Comparison of ENCODE assay signal across 21 cellular contexts in genomic region chr2:47346669-47347068, GRCh38. TPM values are rescaled to one million over a fixed set of nuclear protein-coding genes. Genes with fewer than 3 reads are reported as not detected.
A peak's percentile ranks its signal among the peaks of the same experiment; 100 is the strongest.
DNase-seq lines count a peak whose midpoint lies in the region; ATAC-seq, FAIRE-seq and TF ChIP-seq lines count a peak whose summit lies in the region.
"Had no signal": no experiment of that assay in that cellular context is flagged by ENCODE, and none has a peak within 500 bp of the region (broad histone marks: within the 10 kb centered on the region; RNA-seq: fewer than 3 reads in every experiment).

No MANE protein-coding gene starts in this region.

- H3K36me3 Mint-ChIP-seq in GM23338 (ENCODE audit: low read depth) = peaks cover 14% of the 10 kb centered on the region
- no peaks in the 10 kb centered on the region for H3K36me3 Mint-ChIP-seq in neural crest cell (ENCODE audit: low read depth)

- H3F3A ChIP-seq in GM23338 (replicated peaks; ENCODE audit: low read depth) = peaks cover 5% of the 10 kb centered on the region; the same call in 1 of the 2 replicates

- no peak for TF ChIP-seq EP300 in A549 (IDR thresholded peaks at IDR 0.05)

- DNase-seq in A549 (ENCODE audit: low read depth in 1 of 2, low spot score in 1 of 2) (no peak), GM23338 (ENCODE audit: low spot score) (no peak), colonic mucosa (no peak), neural crest cell (ENCODE audit: low read depth, low spot score) (no peak), Karpas-422 (no peak), SK-N-DZ (ENCODE audit: low spot score) (no peak)
- DNase-seq in stimulated activated CD4-positive, alpha-beta T cell treated with anti-CD3 and anti-CD28 coated beads, Interleukin-1b, Interleukin-23, amount 100 ng/mL, for 48 hours = no peak
- DNase-seq: activated CD4-positive, alpha-beta T cell treated with anti-CD3 and anti-CD28 coated beads, Interleukin-2, amount 50 U/mL, for 4 hours; activated naive CD4-positive, alpha-beta T cell; activated T-cell treated with anti-CD3 and anti-CD28 coated beads for 4 hours; anterior cingulate cortex; hippocampal formation; kidney; mesenchymal stem cell; NCI-H1436; right cardiac atrium; RPMI8226; stimulated activated naive CD4-positive, alpha-beta T cell; T-helper 1 cell had no signal

- H3K9me3 Mint-ChIP-seq in GM23338 (no peaks in the 10 kb centered on the region), neural crest cell (no peaks in the 10 kb centered on the region)

- POLR2A ChIA-PET in A549 (lab: Yijun Ruan, JAX) = no interaction called here

- H4K20me1 ChIP-seq in GM23338 (replicated peaks; ENCODE audit: insufficient read depth) = no peaks in the 10 kb centered on the region
- H4K20me1 ChIP-seq in Karpas-422 (ENCODE audit: insufficient read depth, low read depth, low read length) = no peaks in the 10 kb centered on the region

- no peaks in the 10 kb centered on the region for H3K36me3 ChIP-seq in GM23338 (ENCODE audit: insufficient read depth)
- no peaks in the 10 kb centered on the region for H3K36me3 ChIP-seq in colonic mucosa
- no peaks in the 10 kb centered on the region for H3K36me3 ChIP-seq in Karpas-422 (ENCODE audit: insufficient read depth, low read length)
- H3K36me3 ChIP-seq: neutrophil had no signal

- peak overlapping the region; percentile 56 for H2AFZ ChIP-seq in GM23338
- no peak overlapping the region for H2AFZ ChIP-seq in Karpas-422 (ENCODE audit: low read length)

- no peak for TF ChIP-seq CTCF in A549 (IDR thresholded peaks at IDR 0.05)
- no peak for TF ChIP-seq CTCF in GM23338 (conservative IDR thresholded peaks at IDR 0.05; ENCODE audit: low read depth in 2 of 2)
- no peak for TF ChIP-seq CTCF in colonic mucosa (IDR thresholded peaks at IDR 0.05)
- TF ChIP-seq CTCF in neural crest cell (conservative IDR thresholded peaks at IDR 0.05) = no peak

- FAIRE-seq in A549 (lab: Jason Lieb, UNC) = no peak
- FAIRE-seq: endometrium, kidney had no signal

- no peak for TF ChIP-seq RAD21 in A549 (conservative IDR thresholded peaks at IDR 0.05 in 1 of 2, IDR thresholded peaks at IDR 0.05 in 1 of 2)

- H3K79me2 ChIP-seq in GM23338 (replicated peaks; ENCODE audit: insufficient read depth) (peaks cover 13% of the 10 kb centered on the region), Karpas-422 (ENCODE audit: low read length) (no peaks in the 10 kb centered on the region)

- H3K4me1 ChIP-seq in A549 (peaks cover 39% of the 10 kb centered on the region), GM23338 (ENCODE audit: insufficient read depth) (peaks cover 27% of the 10 kb centered on the region), colonic mucosa (peaks cover 4% of the 10 kb centered on the region), Karpas-422 (ENCODE audit: low read length) (peaks cover 9% of the 10 kb centered on the region)

- intact Hi-C loops in colonic mucosa (cut with DNase I) = no loop called here

- H3K4me2 ChIP-seq in A549 (peak overlapping the region; percentile 84), GM23338 (peak overlapping the region; percentile 37), Karpas-422 (ENCODE audit: low read depth, low read length, poor library complexity, severe bottlenecking) (no peak overlapping the region)

- 79% methylated on average over 6 of the region's 6 CpGs for WGBS in A549 (ENCODE audit: missing lambda C conversion rate)

- H3K4me1 Mint-ChIP-seq in GM23338 = peaks cover 30% of the 10 kb centered on the region
- H3K4me1 Mint-ChIP-seq in neural crest cell = peaks cover 42% of the 10 kb centered on the region

- peak overlapping the region in 1 of 2 donors; percentile 81 for H3K9ac ChIP-seq in colonic mucosa (ENCODE audit: low read depth in 2 of 2, low read length in 2 of 2)
- H3K9ac ChIP-seq in Karpas-422 (ENCODE audit: low read length) = no peak overlapping the region

- no peak for TF ChIP-seq POLR2A in A549 (IDR thresholded peaks at IDR 0.05; ENCODE audit: low read length)

- CTCF ChIA-PET in A549 (lab: Yijun Ruan, JAX) = interaction anchor here (0.5 to 7.2 kb wide), 5 partner anchors 12 to 720 kb away, joined by 3 to 84 read pairs (median 8); no protein-coding TSS in a partner anchor

- H3K9me2 ChIP-seq in GM23338 (ENCODE audit: insufficient read depth) = no peaks in the 10 kb centered on the region
- H3K9me2 ChIP-seq in Karpas-422 (replicated peaks; ENCODE audit: insufficient read depth, low read length) = no peaks in the 10 kb centered on the region

- H3K27ac Mint-ChIP-seq in GM23338 = peak overlapping the region; percentile 88
- H3K27ac Mint-ChIP-seq in neural crest cell (ENCODE audit: unreplicated experiment) = peak overlapping the region; percentile 80

- ATAC-seq in A549 (no peak), GM23338 (no peak)
- ATAC-seq: right cardiac atrium had no signal

- H3K9me3 ChIP-seq in A549 (no peaks in the 10 kb centered on the region), colonic mucosa (no peaks in the 10 kb centered on the region), Karpas-422 (ENCODE audit: low read length) (no peaks in the 10 kb centered on the region)
- H3K9me3 ChIP-seq: neutrophil had no signal

- no peaks in the 10 kb centered on the region for H3K27me3 ChIP-seq in GM23338 (ENCODE audit: insufficient read depth)
- H3K27me3 ChIP-seq in colonic mucosa = no peaks in the 10 kb centered on the region
- H3K27me3 ChIP-seq in Karpas-422 (ENCODE audit: low read length) = no peaks in the 10 kb centered on the region

- peaks cover 15% of the 10 kb centered on the region for H3K27me3 Mint-ChIP-seq in GM23338 (ENCODE audit: insufficient read depth, low read depth, poor library complexity)
- no peaks in the 10 kb centered on the region for H3K27me3 Mint-ChIP-seq in neural crest cell (ENCODE audit: low read depth)

- H3K4me3 ChIP-seq in A549 (no peak overlapping the region), GM23338 (no peak overlapping the region; the same call in 1 of the 2 replicates), colonic mucosa (no peak overlapping the region), Karpas-422 (ENCODE audit: low read length) (no peak overlapping the region)

- peak overlapping the region; percentile 49; the same call in 2 of the 3 replicates for H3K4me3 Mint-ChIP-seq in GM23338
- H3K4me3 Mint-ChIP-seq in neural crest cell = peak overlapping the region; percentile 92

- H3K27ac ChIP-seq in A549 (peak overlapping the region; percentile 82 to 93; a peak in 5 of 6 replicates), GM23338 (ENCODE audit: low read depth) (peak overlapping the region; percentile 100), colonic mucosa (peak overlapping the region; percentile 91), Karpas-422 (ENCODE audit: low read length) (no peak overlapping the region)
- H3K27ac ChIP-seq: neutrophil had no signal

TF ChIP-seq in A549, 52 proteins besides CTCF, POLR2A, EP300 and RAD21:
- TF ChIP-seq USF2 (IDR thresholded peaks at IDR 0.05) = no peak

TF ChIP-seq in GM23338, 12 proteins besides CTCF, POLR2A, EP300 and RAD21 (continues in another document):
- TF ChIP-seq POLR2AphosphoS5 (IDR thresholded peaks at IDR 0.05; ENCODE audit: low read depth) (no peak), ZNF331 (CRISPR knock-in tag; IDR thresholded peaks at IDR 0.05; ENCODE audit: low read depth) (no peak), ETS1 (IDR thresholded peaks at IDR 0.05) (no peak)

RNA-seq across cellular contexts. Expression of gene EPCAM, which starts 22.4 kb away (rescaled TPM):
- polyA plus RNA-seq in A549 (2011; rRNA removed) (10.6 and 15.6 TPM in 2 replicates), A549 (2017; fragmentation: RNase III; extraction: RNeasy Plus Mini Kit Qiagen cat#74134 plus additional on column Dnase treatment) (4.1 to 5.4 TPM (median 4.8 TPM) in 3 replicates), GM23338 (2016; fragmentation: Nextera tagmentation; extraction: Ambion mirVana) (387 and 411 TPM in 2 replicates)
- polyA plus RNA-seq in A549 (2012; cell fraction: cytosol; rRNA removed) = 1.9 and 2.0 TPM in 2 replicates
- 1.4 and 1.5 TPM in 2 replicates for polyA plus RNA-seq in A549 (2012; cell fraction: nucleus; rRNA removed)
- polyA minus RNA-seq in A549 (2011; rRNA and poly(A)+ RNA removed) = 2.3 and 3.0 TPM in 2 replicates
- 183 and 260 TPM in 2 replicates for total RNA-seq in GM23338 (2014; rRNA removed; shearing (Covaris generic))
- total RNA-seq in colonic mucosa (1,000 to 10,000 TPM; 1,354 to 1,578 TPM), neural crest cell (4.5 and 7.6 TPM in 2 replicates)
- total RNA-seq in Karpas-422 (2014; rRNA removed; shearing (Covaris generic); ENCODE audit: low replicate concordance) = not detected in 2 replicates
- 0.06 TPM in 1 of 2 replicates, not detected in the other for polyA plus RNA-seq in SK-N-DZ (2014; cell fraction: cytosol; rRNA removed)
- 1.5 and 2.1 TPM in 2 replicates for polyA plus RNA-seq in SK-N-DZ (2014; cell fraction: nucleus; rRNA removed)

RNA-seq across cellular contexts. Expression of gene MSH2, which starts 56.3 kb away (rescaled TPM):
- polyA plus RNA-seq in A549 (2011; rRNA removed) (46.2 and 59.0 TPM in 2 replicates), A549 (2017; fragmentation: RNase III; extraction: RNeasy Plus Mini Kit Qiagen cat#74134 plus additional on column Dnase treatment) (49.7 to 55.2 TPM (median 52.8 TPM) in 3 replicates), GM23338 (2016; fragmentation: Nextera tagmentation; extraction: Ambion mirVana) (130 and 156 TPM in 2 replicates)
- polyA plus RNA-seq in A549 (2012; cell fraction: cytosol; rRNA removed) = 20.1 and 21.3 TPM in 2 replicates
- 11.6 and 14.8 TPM in 2 replicates for polyA plus RNA-seq in A549 (2012; cell fraction: nucleus; rRNA removed)
- 17.1 and 20.8 TPM in 2 replicates for polyA minus RNA-seq in A549 (2011; rRNA and poly(A)+ RNA removed)
- 249 and 261 TPM in 2 replicates for total RNA-seq in GM23338 (2014; rRNA removed; shearing (Covaris generic))
- total RNA-seq in colonic mucosa (10 to 100 TPM; 16.5 to 35.1 TPM), neural crest cell (81.9 and 84.5 TPM in 2 replicates)
- total RNA-seq in Karpas-422 (2014; rRNA removed; shearing (Covaris generic); ENCODE audit: low replicate concordance) = 28.4 and 38.7 TPM in 2 replicates
- polyA plus RNA-seq in SK-N-DZ (2014; cell fraction: cytosol; rRNA removed) = 133 and 135 TPM in 2 replicates
- 67.8 and 75.6 TPM in 2 replicates for polyA plus RNA-seq in SK-N-DZ (2014; cell fraction: nucleus; rRNA removed)

Comparison
In these comparisons a context has a peak if more than half of its experiments do, and no peak if none do; other contexts are left out.
1. RNA of gene EPCAM, which starts 22.4 kb away (total RNA-seq): 1,354 to 1,578 TPM in colonic mucosa and 183 to 260 TPM in GM23338; 4.5 to 7.6 TPM in neural crest cell and not detected in Karpas-422; every median in the first group is over 10 times any median in the second.